In the genomic region with DNA sequence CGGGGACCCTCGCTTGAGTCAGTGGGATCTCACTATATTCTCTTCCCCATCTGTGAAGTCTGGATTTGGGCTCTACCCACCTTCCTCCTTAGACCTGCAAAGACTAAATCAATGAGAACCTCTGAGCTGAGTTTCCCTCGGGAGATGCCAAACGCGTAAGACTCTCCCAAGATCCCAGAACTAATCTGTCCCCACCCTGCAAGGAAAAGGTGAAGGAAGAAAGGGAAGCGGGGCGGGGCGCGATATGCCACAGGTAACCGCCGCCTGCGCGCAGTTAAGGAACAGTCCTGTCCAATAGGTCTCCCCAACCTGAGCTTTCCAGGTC, we compare ENCODE assay signal across 1 cellular context.
TF ChIP-seq lines count a peak whose summit lies in the region.

No MANE protein-coding gene starts in this region.

TF ChIP-seq in WTC11, 78 proteins besides CTCF, POLR2A, EP300 and RAD21 (continued from another document):
- TF ChIP-seq ESRRA (CRISPR knock-in tag; IDR thresholded peaks at IDR 0.05; ENCODE audit: borderline replicate concordance) = no peak
- TF ChIP-seq, protein P1, sequence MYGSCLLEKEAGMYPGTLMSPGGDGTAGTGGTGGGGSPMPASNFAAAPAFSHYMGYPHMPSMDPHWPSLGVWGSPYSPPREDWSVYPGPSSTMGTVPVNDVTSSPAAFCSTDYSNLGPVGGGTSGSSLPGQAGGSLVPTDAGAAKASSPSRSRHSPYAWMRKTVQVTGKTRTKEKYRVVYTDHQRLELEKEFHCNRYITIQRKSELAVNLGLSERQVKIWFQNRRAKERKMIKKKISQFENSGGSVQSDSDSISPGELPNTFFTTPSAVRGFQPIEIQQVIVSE (CRISPR knock-in tag; IDR thresholded peaks at IDR 0.05; ENCODE audit: borderline replicate concordance) = no peak
